ENCODE assay signal across 11 cellular contexts in the genomic region with DNA sequence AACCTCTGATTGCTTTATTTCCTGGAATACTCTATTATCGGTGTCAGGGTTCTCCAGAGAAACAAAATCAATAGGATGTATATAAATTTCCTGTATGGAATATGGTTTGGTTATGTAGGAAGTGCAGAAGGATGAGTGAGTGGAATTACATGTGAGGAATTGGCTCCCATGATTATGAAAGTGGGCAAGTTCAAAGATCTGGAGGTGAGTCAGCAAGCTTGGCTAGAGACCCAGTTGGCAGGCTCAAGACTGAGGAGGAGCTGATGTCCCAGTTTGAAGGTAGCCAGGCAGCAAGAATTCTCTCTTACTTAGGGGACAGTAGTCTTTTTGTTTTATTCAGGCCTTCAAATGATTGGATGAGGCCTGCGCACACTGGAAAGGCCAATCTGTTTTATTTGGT. TPM values are rescaled to one million over a fixed set of nuclear protein-coding genes. Genes with fewer than 3 reads are reported as not detected.
DNase-seq lines count a peak whose midpoint lies in the region; TF ChIP-seq lines count a peak whose summit lies in the region.
"Had no signal": no experiment of that assay in that cellular context is flagged by ENCODE, and none has a peak within 500 bp of the region (broad histone marks: within the 10 kb centered on the region; RNA-seq: fewer than 3 reads in every experiment).

No MANE protein-coding gene starts in this region.

- POLR2A ChIA-PET in A673 (lab: Charles Lee; ENCODE audit: low non-redundant PET): no interaction called here

- H3K4me1 ChIP-seq in muscle layer of colon (ENCODE audit: insufficient read depth, low read length): peaks cover 14% of the 10 kb centered on the region
- H3K4me1 ChIP-seq in A673 (ENCODE audit: insufficient read depth, low read length, poor library complexity, severe bottlenecking): peaks cover 11% of the 10 kb centered on the region

- H3K9ac ChIP-seq in muscle layer of colon (ENCODE audit: low read length): no peak overlapping the region

- no peaks in the 10 kb centered on the region for H3K36me3 ChIP-seq in muscle layer of colon (ENCODE audit: insufficient read depth, low read length)
- no peaks in the 10 kb centered on the region for H3K36me3 ChIP-seq in A673 (ENCODE audit: insufficient read depth, low read length, poor library complexity, severe bottlenecking)

- no peak for TF ChIP-seq CTCF in AG10803 (conservative IDR thresholded peaks at IDR 0.05; ENCODE audit: low read length)
- TF ChIP-seq CTCF in choroid plexus epithelial cell (conservative IDR thresholded peaks at IDR 0.05; ENCODE audit: low read depth, low read length): no peak
- TF ChIP-seq CTCF in A673 (conservative IDR thresholded peaks at IDR 0.05; ENCODE audit: low read depth, low read length): no peak
- no peak for TF ChIP-seq CTCF in dorsolateral prefrontal cortex (IDR thresholded peaks at IDR 0.05 in 54 of 56, conservative IDR thresholded peaks at IDR 0.05 in 2 of 56; ENCODE audit: low read depth in 1 of 56, partially characterized antibody in 56 of 56)

- H3K27me3 ChIP-seq in muscle layer of colon (ENCODE audit: control insufficient read depth in 1 of 2, insufficient read depth in 2 of 2, low read length in 2 of 2) (no peaks in the 10 kb centered on the region), A673 (replicated peaks; ENCODE audit: insufficient read depth, low read depth, low read length, poor library complexity) (no peaks in the 10 kb centered on the region), dorsolateral prefrontal cortex (no peaks in the 10 kb centered on the region)

- H3K4me3 ChIP-seq in AG10803 (ENCODE audit: low read length) (no peak overlapping the region), choroid plexus epithelial cell (ENCODE audit: low read depth, low read length) (no peak overlapping the region), muscle layer of colon (ENCODE audit: low read depth in 1 of 2, low read length in 2 of 2) (no peak overlapping the region), A673 (ENCODE audit: low read depth, low read length, poor library complexity, severe bottlenecking) (no peak overlapping the region), dorsolateral prefrontal cortex (no peak overlapping the region)

- BruUV-seq in A673 (replicated peaks; lab: Mats Ljungman, UMichigan): no TSS peak

- DNase-seq in AG10803 (ENCODE audit: low read depth): peak; percentile 92
- peak; percentile 85 for DNase-seq in NCI-H226
- peak; percentile 92 for DNase-seq in choroid plexus epithelial cell (ENCODE audit: low read depth)
- no peak for DNase-seq in stimulated activated CD4-positive, alpha-beta T cell treated with anti-CD3 and anti-CD28 coated beads, Interleukin-1b, Interleukin-23, amount 100 ng/mL, for 48 hours
- no peak for DNase-seq in A673 (ENCODE audit: low spot score)
- no peak for DNase-seq in NCI-H1105 treated with DMSO at 0.1 percent for 48 hours (lab: John Stamatoyannopoulos, UW)
- DNase-seq in dorsolateral prefrontal cortex: no peak
- DNase-seq: activated CD8-positive, alpha-beta memory T cell treated with anti-CD3 and anti-CD28 coated beads, Interleukin-2, amount 50 U/mL, for 48 hours; Caco-2; T-helper 17 cell had no signal

- H3K27ac ChIP-seq in muscle layer of colon (ENCODE audit: low read depth, low read length): peak overlapping the region; percentile 3
- H3K27ac ChIP-seq in A673 (ENCODE audit: low read depth, low read length, poor library complexity, severe bottlenecking): no peak overlapping the region
- no peak overlapping the region for H3K27ac ChIP-seq in dorsolateral prefrontal cortex

- CTCF ChIA-PET in A673 (lab: Charles Lee): no interaction called here

- intact Hi-C loops in A673 (cut with micrococcal nuclease; ENCODE audit: unreplicated experiment): no loop called here
- intact Hi-C loops in dorsolateral prefrontal cortex (cut with DNase I): no loop called here

- H3K9me3 ChIP-seq in muscle layer of colon (ENCODE audit: low read length) (no peaks in the 10 kb centered on the region), A673 (ENCODE audit: low read depth, low read length, poor library complexity, severe bottlenecking) (no peaks in the 10 kb centered on the region)
- H3K9me3 ChIP-seq: Caco-2 had no signal

RNA-seq across cellular contexts. Expression of gene MAP3K7CL, which starts 57.5 kb away (rescaled TPM):
- total RNA-seq in A673 (2021): 2.2 and 3.1 TPM in 2 replicates
- 1 to 10 TPM in 117 of 120 experiments, under 1 TPM in 3; 0.71 to 8.8 (median 3.0) TPM for total RNA-seq in dorsolateral prefrontal cortex

Comparison
In these comparisons a context has a peak if more than half of its experiments do, and no peak if none do; other contexts are left out.
1. DNase-seq: peak in AG10803 (single experiment), NCI-H226 (single experiment) and choroid plexus epithelial cell (single experiment); none in stimulated activated CD4-positive, alpha-beta T cell treated with anti-CD3 and anti-CD28 coated beads, Interleukin-1b, Interleukin-23, amount 100 ng/mL, for 48 hours (single experiment), A673 (single experiment), NCI-H1105 treated with DMSO at 0.1 percent for 48 hours (single experiment) and dorsolateral prefrontal cortex (0 of 10).